In genomic region chr6:21986703-21987102, GRCh38 we compare ENCODE assay signal across 1 cellular context.
TF ChIP-seq lines count a peak whose summit lies in the region.

No MANE protein-coding gene starts in this region.

TF ChIP-seq in GM12878, 131 proteins besides CTCF, POLR2A, EP300 and RAD21 (continued from another document):
- TF ChIP-seq, protein P1, sequence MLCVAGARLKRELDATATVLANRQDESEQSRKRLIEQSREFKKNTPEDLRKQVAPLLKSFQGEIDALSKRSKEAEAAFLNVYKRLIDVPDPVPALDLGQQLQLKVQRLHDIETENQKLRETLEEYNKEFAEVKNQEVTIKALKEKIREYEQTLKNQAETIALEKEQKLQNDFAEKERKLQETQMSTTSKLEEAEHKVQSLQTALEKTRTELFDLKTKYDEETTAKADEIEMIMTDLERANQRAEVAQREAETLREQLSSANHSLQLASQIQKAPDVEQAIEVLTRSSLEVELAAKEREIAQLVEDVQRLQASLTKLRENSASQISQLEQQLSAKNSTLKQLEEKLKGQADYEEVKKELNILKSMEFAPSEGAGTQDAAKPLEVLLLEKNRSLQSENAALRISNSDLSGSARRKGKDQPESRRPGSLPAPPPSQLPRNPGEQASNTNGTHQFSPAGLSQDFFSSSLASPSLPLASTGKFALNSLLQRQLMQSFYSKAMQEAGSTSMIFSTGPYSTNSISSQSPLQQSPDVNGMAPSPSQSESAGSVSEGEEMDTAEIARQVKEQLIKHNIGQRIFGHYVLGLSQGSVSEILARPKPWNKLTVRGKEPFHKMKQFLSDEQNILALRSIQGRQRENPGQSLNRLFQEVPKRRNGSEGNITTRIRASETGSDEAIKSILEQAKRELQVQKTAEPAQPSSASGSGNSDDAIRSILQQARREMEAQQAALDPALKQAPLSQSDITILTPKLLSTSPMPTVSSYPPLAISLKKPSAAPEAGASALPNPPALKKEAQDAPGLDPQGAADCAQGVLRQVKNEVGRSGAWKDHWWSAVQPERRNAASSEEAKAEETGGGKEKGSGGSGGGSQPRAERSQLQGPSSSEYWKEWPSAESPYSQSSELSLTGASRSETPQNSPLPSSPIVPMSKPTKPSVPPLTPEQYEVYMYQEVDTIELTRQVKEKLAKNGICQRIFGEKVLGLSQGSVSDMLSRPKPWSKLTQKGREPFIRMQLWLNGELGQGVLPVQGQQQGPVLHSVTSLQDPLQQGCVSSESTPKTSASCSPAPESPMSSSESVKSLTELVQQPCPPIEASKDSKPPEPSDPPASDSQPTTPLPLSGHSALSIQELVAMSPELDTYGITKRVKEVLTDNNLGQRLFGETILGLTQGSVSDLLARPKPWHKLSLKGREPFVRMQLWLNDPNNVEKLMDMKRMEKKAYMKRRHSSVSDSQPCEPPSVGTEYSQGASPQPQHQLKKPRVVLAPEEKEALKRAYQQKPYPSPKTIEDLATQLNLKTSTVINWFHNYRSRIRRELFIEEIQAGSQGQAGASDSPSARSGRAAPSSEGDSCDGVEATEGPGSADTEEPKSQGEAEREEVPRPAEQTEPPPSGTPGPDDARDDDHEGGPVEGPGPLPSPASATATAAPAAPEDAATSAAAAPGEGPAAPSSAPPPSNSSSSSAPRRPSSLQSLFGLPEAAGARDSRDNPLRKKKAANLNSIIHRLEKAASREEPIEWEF (IDR thresholded peaks at IDR 0.05; ENCODE audit: insufficient replicate concordance, low read depth, low read length) = no peak
- TF ChIP-seq, protein P2, sequence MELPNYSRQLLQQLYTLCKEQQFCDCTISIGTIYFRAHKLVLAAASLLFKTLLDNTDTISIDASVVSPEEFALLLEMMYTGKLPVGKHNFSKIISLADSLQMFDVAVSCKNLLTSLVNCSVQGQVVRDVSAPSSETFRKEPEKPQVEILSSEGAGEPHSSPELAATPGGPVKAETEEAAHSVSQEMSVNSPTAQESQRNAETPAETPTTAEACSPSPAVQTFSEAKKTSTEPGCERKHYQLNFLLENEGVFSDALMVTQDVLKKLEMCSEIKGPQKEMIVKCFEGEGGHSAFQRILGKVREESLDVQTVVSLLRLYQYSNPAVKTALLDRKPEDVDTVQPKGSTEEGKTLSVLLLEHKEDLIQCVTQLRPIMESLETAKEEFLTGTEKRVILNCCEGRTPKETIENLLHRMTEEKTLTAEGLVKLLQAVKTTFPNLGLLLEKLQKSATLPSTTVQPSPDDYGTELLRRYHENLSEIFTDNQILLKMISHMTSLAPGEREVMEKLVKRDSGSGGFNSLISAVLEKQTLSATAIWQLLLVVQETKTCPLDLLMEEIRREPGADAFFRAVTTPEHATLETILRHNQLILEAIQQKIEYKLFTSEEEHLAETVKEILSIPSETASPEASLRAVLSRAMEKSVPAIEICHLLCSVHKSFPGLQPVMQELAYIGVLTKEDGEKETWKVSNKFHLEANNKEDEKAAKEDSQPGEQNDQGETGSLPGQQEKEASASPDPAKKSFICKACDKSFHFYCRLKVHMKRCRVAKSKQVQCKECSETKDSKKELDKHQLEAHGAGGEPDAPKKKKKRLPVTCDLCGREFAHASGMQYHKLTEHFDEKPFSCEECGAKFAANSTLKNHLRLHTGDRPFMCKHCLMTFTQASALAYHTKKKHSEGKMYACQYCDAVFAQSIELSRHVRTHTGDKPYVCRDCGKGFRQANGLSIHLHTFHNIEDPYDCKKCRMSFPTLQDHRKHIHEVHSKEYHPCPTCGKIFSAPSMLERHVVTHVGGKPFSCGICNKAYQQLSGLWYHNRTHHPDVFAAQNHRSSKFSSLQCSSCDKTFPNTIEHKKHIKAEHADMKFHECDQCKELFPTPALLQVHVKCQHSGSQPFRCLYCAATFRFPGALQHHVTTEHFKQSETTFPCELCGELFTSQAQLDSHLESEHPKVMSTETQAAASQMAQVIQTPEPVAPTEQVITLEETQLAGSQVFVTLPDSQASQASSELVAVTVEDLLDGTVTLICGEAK (IDR thresholded peaks at IDR 0.05; ENCODE audit: borderline replicate concordance) = no peak
- TF ChIP-seq, protein P3, sequence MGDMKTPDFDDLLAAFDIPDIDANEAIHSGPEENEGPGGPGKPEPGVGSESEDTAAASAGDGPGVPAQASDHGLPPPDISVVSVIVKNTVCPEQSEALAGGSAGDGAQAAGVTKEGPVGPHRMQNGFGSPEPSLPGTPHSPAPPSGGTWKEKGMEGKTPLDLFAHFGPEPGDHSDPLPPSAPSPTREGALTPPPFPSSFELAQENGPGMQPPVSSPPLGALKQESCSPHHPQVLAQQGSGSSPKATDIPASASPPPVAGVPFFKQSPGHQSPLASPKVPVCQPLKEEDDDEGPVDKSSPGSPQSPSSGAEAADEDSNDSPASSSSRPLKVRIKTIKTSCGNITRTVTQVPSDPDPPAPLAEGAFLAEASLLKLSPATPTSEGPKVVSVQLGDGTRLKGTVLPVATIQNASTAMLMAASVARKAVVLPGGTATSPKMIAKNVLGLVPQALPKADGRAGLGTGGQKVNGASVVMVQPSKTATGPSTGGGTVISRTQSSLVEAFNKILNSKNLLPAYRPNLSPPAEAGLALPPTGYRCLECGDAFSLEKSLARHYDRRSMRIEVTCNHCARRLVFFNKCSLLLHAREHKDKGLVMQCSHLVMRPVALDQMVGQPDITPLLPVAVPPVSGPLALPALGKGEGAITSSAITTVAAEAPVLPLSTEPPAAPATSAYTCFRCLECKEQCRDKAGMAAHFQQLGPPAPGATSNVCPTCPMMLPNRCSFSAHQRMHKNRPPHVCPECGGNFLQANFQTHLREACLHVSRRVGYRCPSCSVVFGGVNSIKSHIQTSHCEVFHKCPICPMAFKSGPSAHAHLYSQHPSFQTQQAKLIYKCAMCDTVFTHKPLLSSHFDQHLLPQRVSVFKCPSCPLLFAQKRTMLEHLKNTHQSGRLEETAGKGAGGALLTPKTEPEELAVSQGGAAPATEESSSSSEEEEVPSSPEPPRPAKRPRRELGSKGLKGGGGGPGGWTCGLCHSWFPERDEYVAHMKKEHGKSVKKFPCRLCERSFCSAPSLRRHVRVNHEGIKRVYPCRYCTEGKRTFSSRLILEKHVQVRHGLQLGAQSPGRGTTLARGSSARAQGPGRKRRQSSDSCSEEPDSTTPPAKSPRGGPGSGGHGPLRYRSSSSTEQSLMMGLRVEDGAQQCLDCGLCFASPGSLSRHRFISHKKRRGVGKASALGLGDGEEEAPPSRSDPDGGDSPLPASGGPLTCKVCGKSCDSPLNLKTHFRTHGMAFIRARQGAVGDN (IDR thresholded peaks at IDR 0.05) = no peak
- TF ChIP-seq ZSCAN29 (IDR thresholded peaks at IDR 0.05) (no peak), SPI1 (IDR thresholded peaks at IDR 0.05; ENCODE audit: borderline replicate concordance, insufficient read depth, low read depth, low read length) (no peak), JUND (IDR thresholded peaks at IDR 0.05; ENCODE audit: low read depth, low read length) (no peak), NRF1 (conservative IDR thresholded peaks at IDR 0.05; ENCODE audit: low read depth, low read length) (no peak), TAF1 (IDR thresholded peaks at IDR 0.05; ENCODE audit: borderline replicate concordance, low read depth, low read length) (no peak)
